Comparison of ENCODE assay signal across 27 cellular contexts in the genomic region with DNA sequence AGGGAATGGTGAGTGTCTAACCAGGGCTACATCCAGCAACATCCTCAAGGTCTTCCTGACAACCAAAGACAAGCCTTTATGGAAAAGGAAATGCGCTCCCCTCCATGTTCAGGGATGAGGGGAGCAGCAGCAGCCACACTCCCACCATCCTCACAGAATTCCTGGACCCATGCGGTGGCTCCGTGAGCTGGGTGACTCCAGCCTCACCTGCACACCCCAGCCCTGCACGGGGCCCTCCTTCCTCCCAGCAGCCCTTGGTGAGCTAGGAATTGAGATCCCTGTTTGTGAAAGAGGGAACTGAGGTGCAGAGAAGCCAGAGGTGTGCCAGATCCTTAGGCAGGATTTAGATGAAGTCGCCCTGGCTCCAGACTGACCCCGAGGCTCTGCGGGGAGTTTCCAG. TPM values are rescaled to one million over a fixed set of nuclear protein-coding genes. Genes with fewer than 3 reads are reported as not detected.
A peak's percentile ranks its signal among the peaks of the same experiment; 100 is the strongest.
DNase-seq lines count a peak whose midpoint lies in the region; ATAC-seq, FAIRE-seq and TF ChIP-seq lines count a peak whose summit lies in the region.
"Had no signal": no experiment of that assay in that cellular context is flagged by ENCODE, and none has a peak within 500 bp of the region (broad histone marks: within the 10 kb centered on the region; RNA-seq: fewer than 3 reads in every experiment).

No MANE protein-coding gene starts in this region.

- no peak overlapping the region for H2BK20ac ChIP-seq in H1 (ENCODE audit: low read length)

- peak overlapping the region; percentile 50 to 75 for H3K27ac ChIP-seq in breast epithelium
- peak overlapping the region; percentile 73 for H3K27ac ChIP-seq in RWPE1
- no peak overlapping the region for H3K27ac ChIP-seq in H1 (ENCODE audit: low read depth, low read length)
- peak overlapping the region in 1 of 8 donors; percentile 45 for H3K27ac ChIP-seq in spleen
- no peak overlapping the region for H3K27ac ChIP-seq in foreskin keratinocyte
- H3K27ac ChIP-seq: C4-2B, SK-N-MC had no signal

- no peak overlapping the region for H3K4me3 ChIP-seq in breast epithelium
- H3K4me3 ChIP-seq in H1 (ENCODE audit: extremely low read depth in 1 of 4, insufficient read depth in 2 of 4, low read depth in 3 of 4, low read length in 4 of 4), result no peak overlapping the region
- no peak overlapping the region for H3K4me3 ChIP-seq in spleen
- H3K4me3 ChIP-seq: SK-N-MC had no signal

- ATAC-seq in foreskin keratinocyte (no peak), HG02571 (IDR thresholded peaks at IDR 0.05; ENCODE audit: unreplicated experiment) (no peak)
- ATAC-seq: HCT116 had no signal

- H2AFZ ChIP-seq in H1 (ENCODE audit: low read length), result no peak overlapping the region

- H4K91ac ChIP-seq in H1 (replicated peaks; ENCODE audit: insufficient read length, low read length), result no peak overlapping the region

- BruUV-seq in MCF 10A (replicated peaks; lab: Mats Ljungman, UMichigan), result no TSS peak

- no peak for TF ChIP-seq CTCF in breast epithelium (IDR thresholded peaks at IDR 0.05)
- no peak for TF ChIP-seq CTCF in MCF 10A (IDR thresholded peaks at IDR 0.05; ENCODE audit: unreplicated experiment)
- no peak for TF ChIP-seq CTCF in RWPE1 (conservative IDR thresholded peaks at IDR 0.05; ENCODE audit: low read depth)
- TF ChIP-seq CTCF in H1 (IDR thresholded peaks at IDR 0.05; ENCODE audit: control extremely low read depth in 1 of 3, insufficient read depth in 1 of 3, low read depth in 1 of 3, low read length in 3 of 3), result no peak
- no peak for TF ChIP-seq CTCF in spleen (IDR thresholded peaks at IDR 0.05 in 8 of 11, conservative IDR thresholded peaks at IDR 0.05 in 3 of 11)
- TF ChIP-seq CTCF in foreskin keratinocyte (conservative IDR thresholded peaks at IDR 0.05), result no peak

- POLR2A ChIA-PET in MCF 10A (lab: Yijun Ruan, JAX), result interaction anchor here (0.5 kb wide), 1 partner anchor 261 kb away, joined by 3 read pairs; no protein-coding TSS in a partner anchor
- POLR2A ChIA-PET in RWPE1 (lab: Yijun Ruan, JAX; ENCODE audit: low non-redundant PET), result no interaction called here
- POLR2A ChIA-PET in H1 (lab: Charles Lee; ENCODE audit: partially characterized antibody), result no interaction called here

- intact Hi-C loops in breast epithelium (cut with DNase I; ENCODE audit: low total_unique reads) (loop anchor here (10.0 kb wide), 1 partner anchor 317 kb away; no protein-coding TSS in a partner anchor), MCF 10A (cut with micrococcal nuclease) (no loop called here), spleen (cut with DNase I; ENCODE audit: low total_unique reads) (no loop called here)

- peaks cover 16% of the 10 kb centered on the region for H3K4me1 Mint-ChIP-seq in MCF 10A (ENCODE audit: insufficient read depth, unreplicated experiment)

- no peak overlapping the region for H2BK15ac ChIP-seq in H1 (ENCODE audit: low read length)

- TF ChIP-seq POLR2A in breast epithelium (IDR thresholded peaks at IDR 0.05) (no peak), H1 (IDR thresholded peaks at IDR 0.05; ENCODE audit: control extremely low read depth in 1 of 2, low read depth in 2 of 2, low read length in 2 of 2) (no peak), spleen (IDR thresholded peaks at IDR 0.05) (no peak)

- no peaks in the 10 kb centered on the region for H3K27me3 Mint-ChIP-seq in MCF 10A (ENCODE audit: insufficient read depth, unreplicated experiment)

- H4K5ac ChIP-seq in H1 (ENCODE audit: insufficient read length, low read depth, low read length), result no peak overlapping the region

- H3K4me1 ChIP-seq in breast epithelium (peaks cover 0 to 4% of the 10 kb centered on the region in 2 donors), H1 (replicated peaks in 1 of 4; ENCODE audit: control insufficient read depth in 3 of 4, insufficient read depth in 4 of 4, low read length in 3 of 4) (no peaks in the 10 kb centered on the region; a peak in 3 of 7 replicates), spleen (peaks cover 0 to 16% (median 4%) of the 10 kb centered on the region in 6 donors), foreskin keratinocyte (peaks cover 11% of the 10 kb centered on the region)

- no peak overlapping the region for H3K4me2 ChIP-seq in H1 (ENCODE audit: insufficient read depth in 1 of 2, low read depth in 2 of 2, low read length in 2 of 2)

- no peak overlapping the region for H3K9ac ChIP-seq in H1 (replicated peaks in 1 of 4; ENCODE audit: extremely low read depth in 1 of 4, low read depth in 3 of 4, low read length in 3 of 4)

- no peak overlapping the region for H3K4ac ChIP-seq in H1 (replicated peaks; ENCODE audit: insufficient read length, low read depth, low read length)

- FAIRE-seq in H1 (lab: Jason Lieb, UNC), result no peak
- FAIRE-seq: GM18507, HTR-8/SVneo, RCC 7860 had no signal

- no peak overlapping the region for H3K27ac Mint-ChIP-seq in MCF 10A (ENCODE audit: low read depth, unreplicated experiment)

- no peaks in the 10 kb centered on the region for H3K79me2 ChIP-seq in H1 (ENCODE audit: control insufficient read depth in 1 of 2, insufficient read depth in 2 of 2, low read length in 2 of 2)

- CTCF ChIA-PET in MCF 10A (lab: Yijun Ruan, JAX) (interaction anchor here (0.7 kb wide), 1 partner anchor 19 kb away, joined by 5 read pairs; no protein-coding TSS in a partner anchor), RWPE1 (lab: Yijun Ruan, JAX) (no interaction called here), H1 (lab: Charles Lee; ENCODE audit: partially characterized antibody) (interaction anchor here (1.0 to 1.8 kb wide), 3 partner anchors 26 to 247 kb away, joined by 3 to 5 read pairs (median 4); no protein-coding TSS in a partner anchor)

- H3K27me3 ChIP-seq in breast epithelium (no peaks in the 10 kb centered on the region), H1 (replicated peaks in 1 of 4; ENCODE audit: control insufficient read depth in 3 of 4, extremely low read depth in 1 of 4, insufficient read depth in 3 of 4, low read length in 3 of 4) (no peaks in the 10 kb centered on the region), spleen (replicated peaks in 1 of 7) (no peaks in the 10 kb centered on the region), foreskin keratinocyte (no peaks in the 10 kb centered on the region)

- DNase-seq in breast epithelium (ENCODE audit: low spot score in 2 of 2) (no peak), MCF 10A (ENCODE audit: unreplicated experiment) (no peak), RWPE1 (ENCODE audit: low spot score) (no peak), H1 (ENCODE audit: low read depth in 1 of 2, low spot score in 2 of 2) (no peak), spleen (peak; percentile 45), foreskin keratinocyte (no peak), ACHN (no peak)
- DNase-seq: 8988T, AML-193, GDM1, GOT3, Karpas-422, NCI-H1694, NCI-H2081 treated with DMSO at 0.1 percent for 48 hours, NCI-H2171 treated with DMSO at 0.1 percent for 48 hours, NCI-H524 treated with DMSO at 0.1 percent for 48 hours, NCI-H82, SHP77 had no signal

- H2BK12ac ChIP-seq in H1 (ENCODE audit: low read depth, low read length), result peak overlapping the region; percentile 27; the same call in 1 of the 2 replicates

- no peak for TF ChIP-seq RAD21 in H1 (IDR thresholded peaks at IDR 0.05 in 1 of 2, conservative IDR thresholded peaks at IDR 0.05 in 1 of 2; ENCODE audit: low read depth in 2 of 2, low read length in 2 of 2)

- H3K18ac ChIP-seq in H1 (ENCODE audit: extremely low read depth, low read length), result no peak overlapping the region

- no peak overlapping the region for H2BK120ac ChIP-seq in H1 (replicated peaks; ENCODE audit: low read depth, low read length)

- H3K23me2 ChIP-seq in H1 (ENCODE audit: low read depth, low read length), result no peaks in the 10 kb centered on the region; the same call in 1 of the 2 replicates

- H3K56ac ChIP-seq in H1 (replicated peaks; ENCODE audit: insufficient read length, low read depth, low read length), result no peak overlapping the region

- no peaks in the 10 kb centered on the region for H3K9me3 ChIP-seq in breast epithelium
- no peaks in the 10 kb centered on the region for H3K9me3 ChIP-seq in H1 (ENCODE audit: insufficient read depth in 2 of 2, low read depth in 1 of 2, low read length in 1 of 2)
- H3K9me3 ChIP-seq in spleen, result no peaks in the 10 kb centered on the region

- H2BK5ac ChIP-seq in H1 (ENCODE audit: low read depth, low read length), result peak overlapping the region; percentile 44; the same call in 1 of the 2 replicates

- peaks cover 0 to 4% of the 10 kb centered on the region in 2 experiments for H4K20me1 ChIP-seq in H1 (replicated peaks in 1 of 2; ENCODE audit: control insufficient read depth in 1 of 2, insufficient read depth in 2 of 2, low read length in 2 of 2)

- H3K4me3 Mint-ChIP-seq in MCF 10A (ENCODE audit: unreplicated experiment), result no peak overlapping the region

- no peaks in the 10 kb centered on the region for H3K36me3 ChIP-seq in breast epithelium
- H3K36me3 ChIP-seq in H1 (ENCODE audit: control insufficient read depth in 2 of 4, insufficient read depth in 4 of 4, low read length in 3 of 4), result peaks cover 4 to 30% (median 20%) of the 10 kb centered on the region in 4 experiments
- H3K36me3 ChIP-seq in spleen, result peaks cover 0 to 99% (median 68%) of the 10 kb centered on the region in 6 donors

- H3K9me3 Mint-ChIP-seq in MCF 10A (ENCODE audit: unreplicated experiment), result no peaks in the 10 kb centered on the region

- H3K79me1 ChIP-seq in H1 (ENCODE audit: low read depth, low read length), result no peaks in the 10 kb centered on the region

- H2AK5ac ChIP-seq in H1 (ENCODE audit: low read depth, low read length), result no peak overlapping the region

- WGBS in H1 (ENCODE audit: extremely low coverage in 1 of 2, insufficient coverage in 1 of 2, insufficient read length in 1 of 2, insufficient replicate concordance in 2 of 2, low coverage in 1 of 2, low lambda C conversion rate in 2 of 2, missing lambda C conversion rate in 1 of 2), 2 experiments, result 94% methylated on average over 7 of the region's 7 CpGs; no CpG with 5 or more reads in 1 of the 2 experiments
- WGBS in spleen, 5 donors, result 79 to 87% (median 82%) methylated on average over 3 to 7 of the region's 7 CpGs

- no peak overlapping the region for H3K23ac ChIP-seq in H1 (ENCODE audit: insufficient read length)

- in situ Hi-C loops in ACHN (cut with HindIII; ENCODE audit: low pct_ligation_motif_present, low pct_unique_long_range_greater_than_20kb, low sequenced_read_pairs), result no loop called here

- no peak overlapping the region for H3K14ac ChIP-seq in H1 (ENCODE audit: insufficient read length)

- H3K36me3 Mint-ChIP-seq in MCF 10A (ENCODE audit: insufficient read depth, unreplicated experiment), result peaks cover 7% of the 10 kb centered on the region

- TF ChIP-seq EP300 in H1 (IDR thresholded peaks at IDR 0.05; ENCODE audit: borderline replicate concordance in 1 of 2, low read depth in 2 of 2, low read length in 2 of 2), result no peak

- H4K8ac ChIP-seq in H1 (ENCODE audit: extremely low read depth, insufficient read depth, low read length), result no peak overlapping the region

RNA-seq across cellular contexts. Expression of gene GRIP2, which starts 52.3 kb away (rescaled TPM):
- total RNA-seq in breast epithelium (under 1 TPM; 0.16 to 0.88 (median 0.33) TPM), MCF 10A (2022) (not detected in 2 replicates), spleen (1 to 10 TPM in 6 of 7 donors, under 1 TPM in 1; 0.60 to 3.7 (median 1.2) TPM), foreskin keratinocyte (0.78 and 0.81 TPM in 2 replicates)
- 6.4 and 6.9 TPM in 2 replicates for total RNA-seq in H1 (2021; fragmentation: NEBNext Ultra II Directional; extraction: Animal tissue kit (Norgen Biotek cat#: 25700))
- polyA plus RNA-seq in H1 (2011; rRNA removed) (2.5 and 3.5 TPM in 2 replicates), spleen (1 to 10 TPM in 1 of 3 donors, under 1 TPM in 2; 0.15 to 2.5 (median 0.52) TPM), foreskin keratinocyte (0.47 and 0.57 TPM in 2 replicates)
- 3.7 TPM for polyA plus RNA-seq in H1 (2011; cell fraction: cytosol; rRNA removed)
- 25.9 TPM for polyA plus RNA-seq in H1 (2011; cell fraction: nucleus; rRNA removed)
- 4.3 to 7.8 TPM (median 5.2 TPM) in 4 replicates for polyA plus RNA-seq in H1 (2012, experiment 1 of 2)
- 1.2 TPM for polyA plus RNA-seq in H1 (2012, experiment 2 of 2)
- 2.0 TPM for polyA plus RNA-seq in H1 (2013, experiment 1 of 2)
- 1.8 TPM for polyA plus RNA-seq in H1 (2013, experiment 2 of 2)
- polyA minus RNA-seq in H1 (2011; rRNA and poly(A)+ RNA removed), result 1.9 and 4.6 TPM in 2 replicates
- 1.8 TPM for polyA minus RNA-seq in H1 (2011; cell fraction: cytosol; rRNA and poly(A)+ RNA removed)
- 9.1 TPM for polyA minus RNA-seq in H1 (2011; cell fraction: nucleus; rRNA and poly(A)+ RNA removed)
- total RNA-seq: OCI-LY7 had no signal
- polyA plus RNA-seq: AG04450 had no signal

Comparison
In these comparisons a context has a peak if more than half of its experiments do, and no peak if none do; other contexts are left out.
1. H3K27ac ChIP-seq: peak in breast epithelium (2 of 2) and RWPE1 (single experiment); none in H1 (single experiment) and foreskin keratinocyte (single experiment).